ENCODE assay signal across 8 cellular contexts in genomic region chr19:6271721-6272410, GRCh38.
DNase-seq lines count a peak whose midpoint lies in the region; ATAC-seq lines count a peak whose summit lies in the region.

No MANE protein-coding gene starts in this region.

- H3K27ac Mint-ChIP-seq in central memory CD8-positive, alpha-beta T cell (ENCODE audit: low read depth), result peak overlapping the region; percentile 52

- peaks cover 9% of the 10 kb centered on the region for H3K36me3 Mint-ChIP-seq in central memory CD8-positive, alpha-beta T cell (ENCODE audit: insufficient read depth)

- DNase-seq in NCI-H1092 treated with DMSO at 0.1 percent for 48 hours (lab: John Stamatoyannopoulos, UW) (peak; percentile 81), SKM-1 treated with dmso at 0.1 percent for 144 hours (lab: John Stamatoyannopoulos, UW; ENCODE audit: unreplicated experiment) (no peak), NCI-H69 (lab: John Stamatoyannopoulos, UW) (no peak), iPS-NIHi7 (ENCODE audit: extremely low spot score) (no peak)
- no peak for DNase-seq in central memory CD8-positive, alpha-beta T cell (ENCODE audit: low spot score in 2 of 2)
- DNase-seq in stimulated activated CD4-positive, alpha-beta T cell treated with anti-CD3 and anti-CD28 coated beads, Interleukin-15, amount 100 ng/mL, for 24 hours, result no peak

- peaks cover 75% of the 10 kb centered on the region for H3K4me1 ChIP-seq in stomach smooth muscle (ENCODE audit: control insufficient read depth, insufficient read depth, low read length)

- H3K36me3 ChIP-seq in stomach smooth muscle (ENCODE audit: control insufficient read depth in 2 of 2, insufficient read depth in 2 of 2, low read length in 2 of 2), result peaks cover 10 to 16% of the 10 kb centered on the region in 2 donors

- peak overlapping the region; percentile 55 to 77 for H3K9ac ChIP-seq in stomach smooth muscle (ENCODE audit: low read length in 2 of 2)

- H3K9me3 ChIP-seq in stomach smooth muscle (ENCODE audit: control insufficient read depth in 2 of 2, low read length in 2 of 2), result no peaks in the 10 kb centered on the region

- H3K27me3 Mint-ChIP-seq in central memory CD8-positive, alpha-beta T cell, result no peaks in the 10 kb centered on the region

- ATAC-seq in central memory CD8-positive, alpha-beta T cell (replicated peaks; ENCODE audit: extremely low read depth, poor library complexity, severe bottlenecking), result no peak

- peak overlapping the region; percentile 53 for H3K27ac ChIP-seq in layer of hippocampus (ENCODE audit: low read depth, low read length)
- H3K27ac ChIP-seq in stomach smooth muscle (ENCODE audit: low read length), result peak overlapping the region; percentile 94

- H3K9me3 Mint-ChIP-seq in central memory CD8-positive, alpha-beta T cell, result no peaks in the 10 kb centered on the region

- H3K27me3 ChIP-seq in layer of hippocampus (ENCODE audit: control insufficient read depth, insufficient read depth, low read length), result no peaks in the 10 kb centered on the region
- no peaks in the 10 kb centered on the region for H3K27me3 ChIP-seq in stomach smooth muscle (ENCODE audit: control insufficient read depth in 1 of 2, insufficient read depth in 2 of 2, low read length in 2 of 2)

- peaks cover 76% of the 10 kb centered on the region for H3K4me1 Mint-ChIP-seq in central memory CD8-positive, alpha-beta T cell

- H3K4me3 ChIP-seq in stomach smooth muscle (ENCODE audit: low read length in 2 of 2), result peak overlapping the region; percentile 38 to 67

- no peak overlapping the region for H3K4me3 Mint-ChIP-seq in central memory CD8-positive, alpha-beta T cell
